In genomic region chr2:65452150-65452895, GRCh38 we compare ENCODE assay signal across 18 cellular contexts.
"Had no signal": no experiment of that assay in that cellular context is flagged by ENCODE, and none has a peak within 500 bp of the region (broad histone marks: within the 10 kb centered on the region; RNA-seq: fewer than 3 reads in every experiment).

No MANE protein-coding gene starts in this region.

- H3K4me3 ChIP-seq: colonic mucosa, gastroesophageal sphincter, heart left ventricle, lower lobe of right lung, pancreas, spleen, thoracic aorta had no signal

- H3K4me1 ChIP-seq: colonic mucosa, gastroesophageal sphincter, heart left ventricle, pancreas, spleen had no signal

- ATAC-seq: activated CD4-positive, CD25-positive, alpha-beta regulatory T cell treated with anti-CD3 and anti-CD28 coated beads, Interleukin-2, amount 50 U/mL, for 24 hours; activated naive CD8-positive, alpha-beta T cell treated with anti-CD3 and anti-CD28 coated beads, Interleukin-2, amount 50 U/mL, for 24 hours; activated T-cell treated with anti-CD3 and anti-CD28 coated beads, Interleukin-2, amount 50 U/mL, for 4 hours; gastroesophageal sphincter; heart left ventricle; lower lobe of right lung; pancreas; sciatic nerve; stimulated activated naive B cell treated with anti-CD40 and anti-IgM and Interleukin-4, amounts not matched to agents 10 μg/mL and 1 μg/mL and 100 μg/mL, for 72 hours had no signal

- H3K36me3 ChIP-seq: colonic mucosa, gastroesophageal sphincter, heart left ventricle, lower lobe of right lung, pancreas, spleen, thoracic aorta had no signal

- H3K27me3 ChIP-seq: colonic mucosa, gastroesophageal sphincter, heart left ventricle, pancreas, spleen had no signal

- H3K9me3 ChIP-seq: colonic mucosa, lower lobe of right lung, pancreas, thoracic aorta had no signal

- DNase-seq: activated CD4-positive, alpha-beta T cell treated with anti-CD3 and anti-CD28 coated beads, Interleukin-2, amount 10 ng/mL, durations not matched to agents 7 days and 5 days; activated CD8-positive, alpha-beta memory T cell treated with anti-CD3 and anti-CD28 coated beads, Interleukin-2, amount 50 U/mL, for 4 hours; activated naive CD4-positive, alpha-beta T cell treated with anti-CD3 and anti-CD28 coated beads for 36 hours; activated naive CD8-positive, alpha-beta T cell treated with anti-CD3 and anti-CD28 coated beads, Interleukin-2, amount 50 U/mL, for 24 hours; activated T-cell treated with anti-CD3 and anti-CD28 coated beads, Interleukin-2, amount 50 U/mL, for 4 hours; anterior cingulate cortex; colonic mucosa; heart left ventricle; lower lobe of right lung; naive B cell; pancreas; spleen; stimulated activated CD4-positive, alpha-beta T cell treated with anti-CD3 and anti-CD28 coated beads, Interleukin-4, amount 100 ng/mL, for 4 hours; stimulated activated naive B cell treated with anti-CD40 and anti-IgM and Interleukin-4, amounts not matched to agents 10 μg/mL and 1 μg/mL and 100 μg/mL, for 72 hours had no signal

- H3K27ac ChIP-seq: colonic mucosa, gastroesophageal sphincter, heart left ventricle, lower lobe of right lung, pancreas, spleen, thoracic aorta had no signal
